ENCODE assay signal across 22 cellular contexts in genomic region chr3:155442066-155442465, GRCh38.
"Had no signal": no experiment of that assay in that cellular context is flagged by ENCODE, and none has a peak within 500 bp of the region (broad histone marks: within the 10 kb centered on the region; RNA-seq: fewer than 3 reads in every experiment).

No MANE protein-coding gene starts in this region.

- H3K9ac ChIP-seq: parathyroid adenoma had no signal

- H3K36me3 ChIP-seq: gastrocnemius medialis, sigmoid colon, spleen, transverse colon had no signal

- H3K4me1 ChIP-seq: gastrocnemius medialis, parathyroid adenoma, psoas muscle, sigmoid colon, spleen, testis, transverse colon had no signal

- H3K4me2 ChIP-seq: hepatocyte had no signal

- H3K27me3 ChIP-seq: gastrocnemius medialis, hepatocyte, sigmoid colon, spleen, testis, transverse colon had no signal

- H3K27ac ChIP-seq: gastrocnemius medialis, hepatocyte, parathyroid adenoma, psoas muscle, sigmoid colon, spleen, testis, transverse colon had no signal

- H3K9me3 ChIP-seq: gastrocnemius medialis, psoas muscle, sigmoid colon, spleen, testis, transverse colon had no signal

- DNase-seq: activated B cell treated with CpG ODN at 0.5 μM for 24 hours; activated CD4-positive, alpha-beta T cell treated with anti-CD3 and anti-CD28 coated beads, Interleukin-2, amount 50 U/mL, for 1 hour; activated CD8-positive, alpha-beta T cell treated with anti-CD3 and anti-CD28 coated beads for 36 hours; activated gamma-delta T cell treated with Interleukin-2 at 50 U/mL for 16 hours; activated naive CD4-positive, alpha-beta T cell treated with anti-CD3 and anti-CD28 coated beads, Interleukin-2, amount 50 U/mL, for 16 hours; activated T-cell treated with anti-CD3 and anti-CD28 coated beads, Interleukin-2, amount 50 U/mL, for 4 hours; amygdala; caudate nucleus; gastrocnemius medialis; islet precursor cell; left ventricle myocardium superior; naive B cell; psoas muscle; sigmoid colon; spleen; stimulated activated naive CD4-positive, alpha-beta T cell; T-helper 2 cell; testis; transverse colon had no signal

- H2AFZ ChIP-seq: hepatocyte, parathyroid adenoma had no signal

- H3K4me3 ChIP-seq: gastrocnemius medialis, hepatocyte, psoas muscle, sigmoid colon, spleen, testis, transverse colon had no signal

- ATAC-seq: activated CD8-positive, alpha-beta T cell treated with anti-CD3 and anti-CD28 coated beads for 36 hours; activated T-cell treated with anti-CD3 and anti-CD28 coated beads, Interleukin-2, amount 50 U/mL, for 4 hours; activated T-helper 17 cell treated with anti-CD3 and anti-CD28 coated beads, Interleukin-2, amount 50 U/mL, for 72 hours; gastrocnemius medialis; left ventricle myocardium superior; psoas muscle had no signal

- H3K79me2 ChIP-seq: hepatocyte, parathyroid adenoma had no signal
